ENCODE assay signal across 1 cellular context in genomic region chr3:107959767-107960166, GRCh38.
TF ChIP-seq lines count a peak whose summit lies in the region.

No MANE protein-coding gene starts in this region.

TF ChIP-seq in endothelial cell of umbilical vein, 7 proteins besides CTCF, POLR2A, EP300 and RAD21:
- TF ChIP-seq MAX (IDR thresholded peaks at IDR 0.05; ENCODE audit: insufficient read depth, insufficient read length) = no peak
- no peak for TF ChIP-seq EZH2 (IDR thresholded peaks at IDR 0.05; ENCODE audit: borderline replicate concordance, low read depth, low read length, severe bottlenecking)
- TF ChIP-seq POLR2AphosphoS5 (IDR thresholded peaks at IDR 0.05; ENCODE audit: insufficient read depth, low read depth, low read length) = no peak
- peak; percentile 71 for TF ChIP-seq JUN (IDR thresholded peaks at IDR 0.05; ENCODE audit: borderline replicate concordance, insufficient read depth, insufficient read length, low read depth)
- no peak for TF ChIP-seq MYC (IDR thresholded peaks at IDR 0.05; ENCODE audit: low read depth, low read length)
- TF ChIP-seq GATA2 (IDR thresholded peaks at IDR 0.05; ENCODE audit: insufficient read depth, insufficient read length, low read depth, low read length) = peak; percentile 89
- peak; percentile 88 for TF ChIP-seq FOS (IDR thresholded peaks at IDR 0.05; ENCODE audit: borderline replicate concordance, insufficient read depth, low read length)
